ENCODE assay signal across 18 cellular contexts in genomic region chr11:41612415-41612814, GRCh38.
A peak's percentile ranks its signal among the peaks of the same experiment; 100 is the strongest.
DNase-seq lines count a peak whose midpoint lies in the region; ATAC-seq, FAIRE-seq and TF ChIP-seq lines count a peak whose summit lies in the region.
"Had no signal": no experiment of that assay in that cellular context is flagged by ENCODE, and none has a peak within 500 bp of the region (broad histone marks: within the 10 kb centered on the region; RNA-seq: fewer than 3 reads in every experiment).

No MANE protein-coding gene starts in this region.

- H3K27me3 Mint-ChIP-seq in activated CD8-positive, alpha-beta memory T cell treated with anti-CD3 and anti-CD28 coated beads, Interleukin-2, amount 10 ng/mL, durations not matched to agents 7 days and 5 days: no peaks in the 10 kb centered on the region
- H3K27me3 Mint-ChIP-seq: activated CD4-positive, alpha-beta memory T cell treated with anti-CD3 and anti-CD28 coated beads, Interleukin-2, amount 10 ng/mL, durations not matched to agents 7 days and 5 days had no signal

- H3K4me1 ChIP-seq in kidney (ENCODE audit: control insufficient read depth in 1 of 2, insufficient read depth in 1 of 2, low read depth in 1 of 2, low read length in 2 of 2): no peaks in the 10 kb centered on the region
- H3K4me1 ChIP-seq: gastroesophageal sphincter, transverse colon had no signal

- TF ChIP-seq CTCF in astrocyte of the cerebellum (IDR thresholded peaks at IDR 0.05; ENCODE audit: low read depth, low read length, missing control alignments) (peak; percentile 50), kidney (IDR thresholded peaks at IDR 0.05; ENCODE audit: borderline replicate concordance, extremely low read depth, insufficient read depth) (no peak)

- H3K9me3 ChIP-seq in kidney (ENCODE audit: control insufficient read depth in 1 of 2, low read length in 2 of 2): no peaks in the 10 kb centered on the region
- H3K9me3 ChIP-seq: transverse colon had no signal

- no peak overlapping the region for H3K4me3 Mint-ChIP-seq in activated CD8-positive, alpha-beta memory T cell treated with anti-CD3 and anti-CD28 coated beads, Interleukin-2, amount 10 ng/mL, durations not matched to agents 7 days and 5 days
- H3K4me3 Mint-ChIP-seq: activated CD4-positive, alpha-beta memory T cell treated with anti-CD3 and anti-CD28 coated beads, Interleukin-2, amount 10 ng/mL, durations not matched to agents 7 days and 5 days had no signal

- intact Hi-C loops in kidney (cut with DNase I): no loop called here

- H3K4me3 ChIP-seq in astrocyte of the cerebellum (ENCODE audit: low read depth, low read length) (no peak overlapping the region), kidney (ENCODE audit: low read length in 2 of 2) (no peak overlapping the region)
- H3K4me3 ChIP-seq: gastroesophageal sphincter, transverse colon had no signal

- no peaks in the 10 kb centered on the region for H3K36me3 ChIP-seq in kidney (ENCODE audit: control insufficient read depth in 1 of 2, insufficient read depth in 2 of 2, low read length in 2 of 2)
- H3K36me3 ChIP-seq: gastroesophageal sphincter, transverse colon had no signal

- H3K4me1 Mint-ChIP-seq in activated CD8-positive, alpha-beta memory T cell treated with anti-CD3 and anti-CD28 coated beads, Interleukin-2, amount 10 ng/mL, durations not matched to agents 7 days and 5 days: no peaks in the 10 kb centered on the region
- H3K4me1 Mint-ChIP-seq: activated CD4-positive, alpha-beta memory T cell treated with anti-CD3 and anti-CD28 coated beads, Interleukin-2, amount 10 ng/mL, durations not matched to agents 7 days and 5 days had no signal

- H3K27ac Mint-ChIP-seq in activated CD8-positive, alpha-beta memory T cell treated with anti-CD3 and anti-CD28 coated beads, Interleukin-2, amount 10 ng/mL, durations not matched to agents 7 days and 5 days: no peak overlapping the region
- H3K27ac Mint-ChIP-seq: activated CD4-positive, alpha-beta memory T cell treated with anti-CD3 and anti-CD28 coated beads, Interleukin-2, amount 10 ng/mL, durations not matched to agents 7 days and 5 days had no signal

- H3K36me3 Mint-ChIP-seq in activated CD8-positive, alpha-beta memory T cell treated with anti-CD3 and anti-CD28 coated beads, Interleukin-2, amount 10 ng/mL, durations not matched to agents 7 days and 5 days: no peaks in the 10 kb centered on the region

- in situ Hi-C loops in astrocyte of the cerebellum (cut with HindIII; ENCODE audit: low sequenced_read_pairs): no loop called here

- ATAC-seq in HG03108 (IDR thresholded peaks at IDR 0.05; ENCODE audit: unreplicated experiment): no peak
- no peak for ATAC-seq in activated CD8-positive, alpha-beta memory T cell treated with anti-CD3 and anti-CD28 coated beads, Interleukin-2, amount 10 ng/mL, durations not matched to agents 7 days and 5 days
- ATAC-seq: gastroesophageal sphincter had no signal

- H3K9me3 Mint-ChIP-seq in activated CD8-positive, alpha-beta memory T cell treated with anti-CD3 and anti-CD28 coated beads, Interleukin-2, amount 10 ng/mL, durations not matched to agents 7 days and 5 days (ENCODE audit: low read depth): peaks cover 10% of the 10 kb centered on the region

- no peak overlapping the region for H3K27ac ChIP-seq in kidney (ENCODE audit: low read depth in 2 of 2, low read length in 2 of 2)
- H3K27ac ChIP-seq: gastroesophageal sphincter, transverse colon had no signal

- DNase-seq in Ammon's horn (ENCODE audit: low spot score) (peak; percentile 14), Kasumi-1 (lab: John Stamatoyannopoulos, UW) (peak; percentile 18 to 49), astrocyte of the cerebellum (ENCODE audit: low read depth) (no peak), kidney (no peak), NOMO-1 treated with dmso at 0.1 percent for 144 hours (lab: John Stamatoyannopoulos, UW; ENCODE audit: unreplicated experiment) (no peak)
- DNase-seq in activated T-cell treated with anti-CD3 and anti-CD28 coated beads, Interleukin-2, amount 50 U/mL, for 1 hour: no peak
- DNase-seq in activated CD8-positive, alpha-beta memory T cell treated with anti-CD3 and anti-CD28 coated beads, Interleukin-2, amount 10 ng/mL, durations not matched to agents 7 days and 5 days: no peak
- DNase-seq: activated CD4-positive, alpha-beta memory T cell treated with anti-CD3 and anti-CD28 coated beads, Interleukin-2, amount 10 ng/mL, durations not matched to agents 7 days and 5 days; activated gamma-delta T cell; islet precursor cell; retina; SHP77 treated with DMSO at 0.1 percent for 48 hours; stimulated activated CD4-positive, alpha-beta T cell treated with anti-CD3 and anti-CD28 coated beads, Interleukin-2, amount 100 ng/mL, for 48 hours; T-helper 9 cell; transverse colon had no signal

- CTCF ChIA-PET in activated CD8-positive, alpha-beta memory T cell treated with anti-CD3 and anti-CD28 coated beads, Interleukin-2, amount 10 ng/mL, durations not matched to agents 7 days and 5 days (lab: Charles Lee): no interaction called here

- FAIRE-seq in kidney (lab: Jason Lieb, UNC): peak; percentile 33
- FAIRE-seq: GM12892 had no signal

- no peak overlapping the region for H3K9ac ChIP-seq in kidney (ENCODE audit: low read length in 2 of 2)

Comparison
In these comparisons a context has a peak if more than half of its experiments do, and no peak if none do; other contexts are left out.
1. DNase-seq: peak in Ammon's horn (single experiment) and Kasumi-1 (2 of 2); none in astrocyte of the cerebellum (single experiment), kidney (single experiment), NOMO-1 treated with dmso at 0.1 percent for 144 hours (single experiment), activated T-cell treated with anti-CD3 and anti-CD28 coated beads, Interleukin-2, amount 50 U/mL, for 1 hour (single experiment) and activated CD8-positive, alpha-beta memory T cell treated with anti-CD3 and anti-CD28 coated beads, Interleukin-2, amount 10 ng/mL, durations not matched to agents 7 days and 5 days (single experiment).